In genomic region chr5:125550237-125550636, GRCh38 we compare ENCODE assay signal across 1 cellular context.
TF ChIP-seq lines count a peak whose summit lies in the region.

No MANE protein-coding gene starts in this region.

TF ChIP-seq in SK-N-SH, 30 proteins besides CTCF, POLR2A, EP300 and RAD21 (continued from another document):
- TF ChIP-seq ZBTB33 (IDR thresholded peaks at IDR 0.05; ENCODE audit: borderline replicate concordance, low read depth) (peak; percentile 40; the same call in 1 of the 2 replicates), MXI1 (IDR thresholded peaks at IDR 0.05; ENCODE audit: low read depth, low read length) (no peak), NFIC (IDR thresholded peaks at IDR 0.05; ENCODE audit: borderline replicate concordance) (peak; percentile 90), YY1 (IDR thresholded peaks at IDR 0.05; ENCODE audit: low read depth) (no peak; the same call in 1 of the 2 replicates), TEAD4 (IDR thresholded peaks at IDR 0.05; ENCODE audit: borderline replicate concordance, insufficient read depth) (peak; percentile 73; the same call in 1 of the 2 replicates), RCOR1 (IDR thresholded peaks at IDR 0.05; ENCODE audit: low read length) (no peak)
- TF ChIP-seq, protein P1, sequence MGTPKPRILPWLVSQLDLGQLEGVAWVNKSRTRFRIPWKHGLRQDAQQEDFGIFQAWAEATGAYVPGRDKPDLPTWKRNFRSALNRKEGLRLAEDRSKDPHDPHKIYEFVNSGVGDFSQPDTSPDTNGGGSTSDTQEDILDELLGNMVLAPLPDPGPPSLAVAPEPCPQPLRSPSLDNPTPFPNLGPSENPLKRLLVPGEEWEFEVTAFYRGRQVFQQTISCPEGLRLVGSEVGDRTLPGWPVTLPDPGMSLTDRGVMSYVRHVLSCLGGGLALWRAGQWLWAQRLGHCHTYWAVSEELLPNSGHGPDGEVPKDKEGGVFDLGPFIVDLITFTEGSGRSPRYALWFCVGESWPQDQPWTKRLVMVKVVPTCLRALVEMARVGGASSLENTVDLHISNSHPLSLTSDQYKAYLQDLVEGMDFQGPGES (IDR thresholded peaks at IDR 0.05; ENCODE audit: low read depth, low read length), result no peak
- TF ChIP-seq, protein P2, sequence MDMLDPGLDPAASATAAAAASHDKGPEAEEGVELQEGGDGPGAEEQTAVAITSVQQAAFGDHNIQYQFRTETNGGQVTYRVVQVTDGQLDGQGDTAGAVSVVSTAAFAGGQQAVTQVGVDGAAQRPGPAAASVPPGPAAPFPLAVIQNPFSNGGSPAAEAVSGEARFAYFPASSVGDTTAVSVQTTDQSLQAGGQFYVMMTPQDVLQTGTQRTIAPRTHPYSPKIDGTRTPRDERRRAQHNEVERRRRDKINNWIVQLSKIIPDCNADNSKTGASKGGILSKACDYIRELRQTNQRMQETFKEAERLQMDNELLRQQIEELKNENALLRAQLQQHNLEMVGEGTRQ (IDR thresholded peaks at IDR 0.05; ENCODE audit: borderline replicate concordance, low read depth, low read length), result no peak
